Comparison of ENCODE assay signal across 25 cellular contexts in the genomic region with DNA sequence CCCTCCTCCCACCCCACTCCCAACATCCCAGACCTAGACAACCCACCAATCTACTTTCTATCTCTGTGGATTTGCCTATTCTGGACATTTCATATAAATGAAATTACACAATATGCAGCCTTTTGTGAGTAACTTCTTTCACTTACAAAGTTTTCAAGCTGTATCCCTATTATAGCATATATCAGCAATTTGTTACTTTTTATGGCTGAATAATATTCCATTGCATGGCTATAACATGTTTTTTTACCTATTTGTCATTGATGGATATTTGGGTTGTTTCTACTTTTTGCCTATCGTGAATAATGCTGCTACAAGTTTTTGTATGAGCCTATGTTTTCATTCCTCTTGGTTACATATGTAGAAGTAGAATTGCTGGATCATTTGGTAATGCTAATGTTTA. TPM values are rescaled to one million over a fixed set of nuclear protein-coding genes. Genes with fewer than 3 reads are reported as not detected.
A peak's percentile ranks its signal among the peaks of the same experiment; 100 is the strongest.
DNase-seq lines count a peak whose midpoint lies in the region; ATAC-seq, FAIRE-seq and TF ChIP-seq lines count a peak whose summit lies in the region.
"Had no signal": no experiment of that assay in that cellular context is flagged by ENCODE, and none has a peak within 500 bp of the region (broad histone marks: within the 10 kb centered on the region; RNA-seq: fewer than 3 reads in every experiment).

No MANE protein-coding gene starts in this region.

- H3K4me3 ChIP-seq in HepG2 (replicated peaks in 1 of 3; ENCODE audit: insufficient read depth in 1 of 3, low read depth in 2 of 3, low read length in 3 of 3) (no peak overlapping the region), right lobe of liver (no peak overlapping the region), K562 (no peak overlapping the region)
- H3K4me3 ChIP-seq: BLaER1 treated with 17β-estradiol and CSF1 and Interleukin-3, amounts not matched to agents 10 nM and 100 nM; GM12878; GM23248 had no signal

- H3K27me3 ChIP-seq in HepG2 (ENCODE audit: control insufficient read depth in 1 of 2, insufficient read depth in 2 of 2, low read length in 2 of 2) (no peaks in the 10 kb centered on the region), right lobe of liver (no peaks in the 10 kb centered on the region), K562 (ENCODE audit: control insufficient read depth in 2 of 2, insufficient read depth in 2 of 2, low read length in 2 of 2) (no peaks in the 10 kb centered on the region)
- H3K27me3 ChIP-seq: BE2C; BLaER1 treated with 17β-estradiol and CSF1 and Interleukin-3, amounts not matched to agents 10 nM and 100 nM had no signal

- intact Hi-C loops in HepG2 (cut with micrococcal nuclease; ENCODE audit: unreplicated experiment) (no loop called here), right lobe of liver (cut with DNase I) (no loop called here), K562 (cut with micrococcal nuclease) (loop anchor here (5.0 kb wide), 1 partner anchor 77 kb away; no protein-coding TSS in a partner anchor)

- H2AFZ ChIP-seq in HepG2 (ENCODE audit: low read length) (no peak overlapping the region), K562 (ENCODE audit: low read depth, low read length) (no peak overlapping the region)
- H2AFZ ChIP-seq: GM23248 had no signal

- no TSS peak for BruUV-seq in HepG2 (replicated peaks; lab: Mats Ljungman, UMichigan)
- BruUV-seq in K562 (replicated peaks; lab: Mats Ljungman, UMichigan), result no TSS peak

- in situ Hi-C loops in HepG2 (cut with HindIII; ENCODE audit: extremely low pct_ligation_motif_present, low pct_unique_long_range_greater_than_20kb) (no loop called here), K562 (cut with MboI) (no loop called here)

- H3K79me2 ChIP-seq in HepG2 (ENCODE audit: insufficient read depth, low read length) (no peaks in the 10 kb centered on the region), K562 (ENCODE audit: control insufficient read depth, insufficient read depth, low read length) (no peaks in the 10 kb centered on the region)

- TF ChIP-seq RAD21 in HepG2 (CRISPR knock-in tag; IDR thresholded peaks at IDR 0.05) (no peak), K562 (CRISPR knock-in tag; conservative IDR thresholded peaks at IDR 0.05 in 1 of 2, IDR thresholded peaks at IDR 0.05 in 1 of 2) (no peak)

- H3K9ac ChIP-seq in HepG2 (ENCODE audit: insufficient read depth, low read depth, low read length) (no peak overlapping the region), K562 (ENCODE audit: insufficient read depth in 1 of 2, low read depth in 2 of 2, low read length in 2 of 2) (no peak overlapping the region)
- H3K9ac ChIP-seq: BLaER1 treated with 17β-estradiol and CSF1 and Interleukin-3, amounts not matched to agents 10 nM and 100 nM; GM23248 had no signal

- no peaks in the 10 kb centered on the region for H3K9me1 ChIP-seq in K562 (ENCODE audit: control insufficient read depth, insufficient read depth, low read length)

- ATAC-seq in HepG2 (no peak), right lobe of liver (no peak), K562 (no peak)
- ATAC-seq: GM12878 had no signal

- no peaks in the 10 kb centered on the region for H3K9me3 ChIP-seq in HepG2 (ENCODE audit: low read length)
- H3K9me3 ChIP-seq in right lobe of liver, result no peaks in the 10 kb centered on the region
- H3K9me3 ChIP-seq in K562 (replicated peaks; ENCODE audit: control insufficient read depth, insufficient read depth, low read depth, low read length), result no peaks in the 10 kb centered on the region
- H3K9me3 ChIP-seq: BE2C had no signal

- TF ChIP-seq EP300 in HepG2 (IDR thresholded peaks at IDR 0.05; ENCODE audit: low read depth in 2 of 2, low read length in 2 of 2), result no peak
- no peak for TF ChIP-seq EP300 in HepG2 (CRISPR knock-in tag; IDR thresholded peaks at IDR 0.05; ENCODE audit: borderline replicate concordance)
- no peak for TF ChIP-seq EP300 in K562 (IDR thresholded peaks at IDR 0.05; ENCODE audit: low read length)

- H3K27ac ChIP-seq in HepG2 (ENCODE audit: extremely low read length, insufficient read depth, low read length) (no peak overlapping the region), right lobe of liver (no peak overlapping the region), K562 (ENCODE audit: extremely low read depth, low read depth, low read length) (no peak overlapping the region)
- H3K27ac ChIP-seq: 22Rv1; BLaER1 treated with 17β-estradiol and CSF1 and Interleukin-3, amounts not matched to agents 10 nM and 100 nM; GM23248 had no signal

- H3K36me3 ChIP-seq in HepG2 (replicated peaks in 1 of 2; ENCODE audit: control insufficient read depth in 1 of 2, insufficient read depth in 2 of 2, low read length in 2 of 2), result no peaks in the 10 kb centered on the region
- no peaks in the 10 kb centered on the region for H3K36me3 ChIP-seq in right lobe of liver
- H3K36me3 ChIP-seq in K562 (ENCODE audit: control insufficient read depth, insufficient read depth, low read length), result no peaks in the 10 kb centered on the region
- H3K36me3 ChIP-seq: BE2C; BLaER1 treated with 17β-estradiol and CSF1 and Interleukin-3, amounts not matched to agents 10 nM and 100 nM had no signal

- DNase-seq in HepG2 (ENCODE audit: low spot score) (no peak), right lobe of liver (no peak), K562 (ENCODE audit: extremely low read depth in 1 of 4, low spot score in 3 of 4) (peak in 1 of 4 experiments; percentile 18), NCI-H2171 treated with DMSO at 0.1 percent for 48 hours (lab: John Stamatoyannopoulos, UW) (no peak), superior temporal gyrus (ENCODE audit: extremely low spot score) (no peak), NCI-H1105 (lab: John Stamatoyannopoulos, UW) (no peak)
- DNase-seq: ACHN; AML-193; BE2C; CD4-positive, alpha-beta T cell; CD8-positive, alpha-beta memory T cell; DMS 273 treated with DMSO at 0.1 percent for 48 hours; DMS79; EL; GDM1; GM23248; H7; HCEC 1CT had no signal

- no peak for TF ChIP-seq POLR2A in HepG2 (IDR thresholded peaks at IDR 0.05; ENCODE audit: insufficient read depth in 1 of 2, low read depth in 2 of 2, low read length in 2 of 2)
- no peak for TF ChIP-seq POLR2A in right lobe of liver (IDR thresholded peaks at IDR 0.05)
- no peak for TF ChIP-seq POLR2A in K562 (conservative IDR thresholded peaks at IDR 0.05)

- CTCF ChIA-PET in HepG2 (lab: Yijun Ruan, JAX; ENCODE audit: low intra/inter-chr PET ratio, low total read pairs) (no interaction called here), K562 (lab: Yijun Ruan, JAX; ENCODE audit: low intra/inter-chr PET ratio) (no interaction called here)

- 69% methylated on average over 1 of the region's 1 CpG for WGBS in HepG2 (ENCODE audit: low lambda C conversion rate)
- 40% methylated on average over 1 of the region's 1 CpG for WGBS in right lobe of liver (ENCODE audit: insufficient coverage, low coverage, low lambda C conversion rate, missing lambda C conversion rate)
- 18% methylated on average over 1 of the region's 1 CpG for WGBS in K562 (ENCODE audit: insufficient coverage, low coverage, missing lambda C conversion rate)

- TF ChIP-seq CTCF in HepG2 (CRISPR knock-in tag; IDR thresholded peaks at IDR 0.05), result no peak
- no peak for TF ChIP-seq CTCF in right lobe of liver (IDR thresholded peaks at IDR 0.05)
- no peak for TF ChIP-seq CTCF in K562 (IDR thresholded peaks at IDR 0.05 in 2 of 3, conservative IDR thresholded peaks at IDR 0.05 in 1 of 3; ENCODE audit: insufficient read depth in 2 of 3, low read depth in 1 of 3, low read length in 3 of 3)

- FAIRE-seq in HepG2 (lab: Jason Lieb, UNC) (no peak), K562 (lab: Jason Lieb, UNC) (no peak)
- FAIRE-seq: A204.1, D721Med, GM12878, GM19239, H1 had no signal

- POLR2A ChIA-PET in HepG2 (lab: Yijun Ruan, JAX), result no interaction called here
- POLR2A ChIA-PET in K562 (lab: Yijun Ruan, JAX), result interaction anchor here (0.6 kb wide), 1 partner anchor 38 kb away, joined by 4 read pairs; the partner anchor contains the start of gene SEPTIN8

- H3K4me2 ChIP-seq in HepG2 (ENCODE audit: low read depth, low read length), result no peak overlapping the region
- H3K4me2 ChIP-seq in K562 (ENCODE audit: insufficient read depth, low read length), result no peak overlapping the region
- H3K4me2 ChIP-seq: BLaER1 treated with 17β-estradiol and CSF1 and Interleukin-3, amounts not matched to agents 10 nM and 100 nM had no signal

- H4K20me1 ChIP-seq in HepG2 (ENCODE audit: insufficient read depth, low read length) (no peaks in the 10 kb centered on the region), K562 (replicated peaks; ENCODE audit: control insufficient read depth, insufficient read depth, low read length) (no peaks in the 10 kb centered on the region)

- H3K4me1 ChIP-seq in HepG2 (ENCODE audit: insufficient read depth, low read length) (peaks cover 28% of the 10 kb centered on the region), right lobe of liver (peaks cover 0 to 9% (median 0%) of the 10 kb centered on the region in 4 donors), K562 (replicated peaks in 1 of 2; ENCODE audit: control insufficient read depth in 2 of 2, insufficient read depth in 2 of 2, low read length in 2 of 2) (peaks cover 10 to 16% of the 10 kb centered on the region in 2 experiments; a peak in 4 of 5 replicates)

RNA-seq across cellular contexts. Expression of gene KIF3A, which starts 1.9 kb away (rescaled TPM):
- total RNA-seq in HepG2 (2016; rRNA removed; fragmentation: Illumina TruSeq; extraction: Trizol) (8.4 and 11.3 TPM in 2 replicates), right lobe of liver (1 to 10 TPM; 1.3 to 4.2 (median 2.1) TPM), K562 (2014; rRNA removed) (2.6 and 4.1 TPM in 2 replicates), K562 (2014; rRNA removed; fragmentation: Illumina TruSeq; extraction: Trizol) (7.2 and 8.3 TPM in 2 replicates), K562 (2015; rRNA removed; fragmentation: Illumina TruSeq; extraction: Trizol) (7.6 and 9.4 TPM in 2 replicates), K562 (2021) (5.1 and 7.1 TPM in 2 replicates)
- total RNA-seq in HepG2 (2016; cell fraction: cytosol; rRNA removed; fragmentation: Illumina TruSeq; extraction: Trizol; ENCODE audit: low read depth), result 2.8 and 3.1 TPM in 2 replicates
- total RNA-seq in HepG2 (2016; cell fraction: insoluble cytoplasmic fraction; rRNA removed; fragmentation: Illumina TruSeq; extraction: Trizol), result 7.5 and 11.1 TPM in 2 replicates
- total RNA-seq in HepG2 (2016; cell fraction: membrane; rRNA removed; fragmentation: Illumina TruSeq; extraction: Trizol), result 1.5 and 2.4 TPM in 2 replicates
- 7.2 and 8.7 TPM in 2 replicates for total RNA-seq in HepG2 (2016; cell fraction: nucleus; rRNA removed; fragmentation: Illumina TruSeq; extraction: Trizol)
- polyA plus RNA-seq in HepG2 (2011; rRNA removed) (2.3 TPM in 2 replicates), K562 (2011; rRNA removed) (3.5 and 5.3 TPM in 2 replicates), K562 (2014; fragmentation: Illumina TruSeq; extraction: Trizol) (4.5 and 6.0 TPM in 2 replicates), K562 (2014; fragmentation: Nextera tagmentation; extraction: Ambion mirVana) (1 to 10 TPM; 1.5 TPM), K562 (2014; rRNA removed) (5.4 and 7.8 TPM in 2 replicates)
- 0.91 and 1.5 TPM in 2 replicates for polyA plus RNA-seq in HepG2 (2011; cell fraction: cytosol; rRNA removed)
- 2.0 and 3.9 TPM in 2 replicates for polyA plus RNA-seq in HepG2 (2011; cell fraction: nucleus; rRNA removed)
- 3.5 and 4.3 TPM in 2 replicates for polyA plus RNA-seq in HepG2 (2012)
- polyA plus RNA-seq in HepG2 (2016; cell fraction: cytosol; fragmentation: Illumina TruSeq; extraction: Trizol; ENCODE audit: low read depth), result 0.07 and 0.16 TPM in 2 replicates
- polyA plus RNA-seq in HepG2 (2016; cell fraction: insoluble cytoplasmic fraction; fragmentation: Illumina TruSeq; extraction: Trizol; ENCODE audit: low read depth), result 5.7 and 6.8 TPM in 2 replicates
- 0.19 and 0.44 TPM in 2 replicates for polyA plus RNA-seq in HepG2 (2016; cell fraction: membrane; fragmentation: Illumina TruSeq; extraction: Trizol; ENCODE audit: low read depth)
- 7.8 and 14.1 TPM in 2 replicates for polyA plus RNA-seq in HepG2 (2016; cell fraction: nucleus; fragmentation: Illumina TruSeq; extraction: Trizol; ENCODE audit: insufficient read depth, low read depth)
- polyA minus RNA-seq in HepG2 (2011; rRNA and poly(A)+ RNA removed; ENCODE audit: low replicate concordance), result 0.86 and 1.3 TPM in 2 replicates
- polyA minus RNA-seq in HepG2 (2011; cell fraction: cytosol; rRNA and poly(A)+ RNA removed), result 1.4 and 4.2 TPM in 2 replicates
- polyA minus RNA-seq in HepG2 (2011; cell fraction: nucleus; rRNA and poly(A)+ RNA removed), result 9.7 TPM in 2 replicates
- 4.8 and 16.7 TPM in 2 replicates for total RNA-seq in K562 (2011; cell fraction: chromatin; rRNA removed; ENCODE audit: low replicate concordance)
- 1.2 and 3.0 TPM in 2 replicates for total RNA-seq in K562 (2011; cell fraction: nucleolus; rRNA removed)
- 2.9 and 6.9 TPM in 2 replicates for total RNA-seq in K562 (2011; cell fraction: nucleoplasm; rRNA removed)
- 0.97 and 1.3 TPM in 2 replicates for polyA plus RNA-seq in K562 (2011; cell fraction: cytosol; rRNA removed)
- 2.2 and 2.6 TPM in 2 replicates for polyA plus RNA-seq in K562 (2011; cell fraction: nucleus; rRNA removed)
- polyA plus RNA-seq in K562 (2012), result 1.8 and 3.3 TPM in 2 replicates
- polyA minus RNA-seq in K562 (2011; rRNA and poly(A)+ RNA removed), result 9.3 and 10.6 TPM in 2 replicates
- 1.9 and 4.0 TPM in 2 replicates for polyA minus RNA-seq in K562 (2011; cell fraction: cytosol; rRNA and poly(A)+ RNA removed)
- 3.6 and 4.4 TPM in 2 replicates for polyA minus RNA-seq in K562 (2011; cell fraction: nucleus; rRNA and poly(A)+ RNA removed)

RNA-seq across cellular contexts. Expression of gene CCNI2, which starts 8.0 kb away (rescaled TPM):
- total RNA-seq in HepG2 (2016; rRNA removed; fragmentation: Illumina TruSeq; extraction: Trizol), result not detected in 2 replicates
- total RNA-seq in HepG2 (2016; cell fraction: cytosol; rRNA removed; fragmentation: Illumina TruSeq; extraction: Trizol; ENCODE audit: low read depth), result not detected in 2 replicates
- not detected in 2 replicates for total RNA-seq in HepG2 (2016; cell fraction: insoluble cytoplasmic fraction; rRNA removed; fragmentation: Illumina TruSeq; extraction: Trizol)
- not detected in 2 replicates for total RNA-seq in HepG2 (2016; cell fraction: membrane; rRNA removed; fragmentation: Illumina TruSeq; extraction: Trizol)
- total RNA-seq in HepG2 (2016; cell fraction: nucleus; rRNA removed; fragmentation: Illumina TruSeq; extraction: Trizol), result not detected in 2 replicates
- polyA plus RNA-seq in HepG2 (2011; rRNA removed), result 0.03 TPM in 1 of 2 replicates, not detected in the other
- not detected in 2 replicates for polyA plus RNA-seq in HepG2 (2011; cell fraction: cytosol; rRNA removed)
- not detected in 2 replicates for polyA plus RNA-seq in HepG2 (2011; cell fraction: nucleus; rRNA removed)
- polyA plus RNA-seq in HepG2 (2012), result 0.86 and 1.2 TPM in 2 replicates
- polyA plus RNA-seq in HepG2 (2016; cell fraction: cytosol; fragmentation: Illumina TruSeq; extraction: Trizol; ENCODE audit: low read depth), result not detected in 2 replicates
- not detected in 2 replicates for polyA plus RNA-seq in HepG2 (2016; cell fraction: insoluble cytoplasmic fraction; fragmentation: Illumina TruSeq; extraction: Trizol; ENCODE audit: low read depth)
- not detected in 2 replicates for polyA plus RNA-seq in HepG2 (2016; cell fraction: membrane; fragmentation: Illumina TruSeq; extraction: Trizol; ENCODE audit: low read depth)
- polyA plus RNA-seq in HepG2 (2016; cell fraction: nucleus; fragmentation: Illumina TruSeq; extraction: Trizol; ENCODE audit: insufficient read depth, low read depth), result not detected in 2 replicates
- polyA minus RNA-seq in HepG2 (2011; rRNA and poly(A)+ RNA removed; ENCODE audit: low replicate concordance), result not detected in 2 replicates
- polyA minus RNA-seq in HepG2 (2011; cell fraction: cytosol; rRNA and poly(A)+ RNA removed), result not detected in 2 replicates
- polyA minus RNA-seq in HepG2 (2011; cell fraction: nucleus; rRNA and poly(A)+ RNA removed), result not detected in 2 replicates
- total RNA-seq in right lobe of liver, result under 1 TPM in 1 of 6 experiments, not detected in 5; 0.11 TPM
- not detected in 2 replicates for total RNA-seq in K562 (2011; cell fraction: chromatin; rRNA removed; ENCODE audit: low replicate concordance)
- total RNA-seq in K562 (2011; cell fraction: nucleolus; rRNA removed), result not detected in 2 replicates
- 0.23 TPM in 1 of 2 replicates, not detected in the other for total RNA-seq in K562 (2011; cell fraction: nucleoplasm; rRNA removed)
- 0.05 TPM in 1 of 2 replicates, not detected in the other for total RNA-seq in K562 (2014; rRNA removed)
- total RNA-seq in K562 (2014; rRNA removed; fragmentation: Illumina TruSeq; extraction: Trizol), result not detected in 2 replicates
- total RNA-seq in K562 (2015; rRNA removed; fragmentation: Illumina TruSeq; extraction: Trizol), result not detected in 2 replicates
- total RNA-seq in K562 (2021), result 0.18 TPM in 1 of 2 replicates, not detected in the other
- polyA plus RNA-seq in K562 (2011; rRNA removed), result 0.05 and 0.06 TPM in 2 replicates
- polyA plus RNA-seq in K562 (2011; cell fraction: cytosol; rRNA removed), result 0.06 and 0.13 TPM in 2 replicates
- 0.36 and 1.1 TPM in 2 replicates for polyA plus RNA-seq in K562 (2011; cell fraction: nucleus; rRNA removed)
- 1.4 and 11.1 TPM in 2 replicates for polyA plus RNA-seq in K562 (2012)
- 0.06 TPM in 1 of 2 replicates, not detected in the other for polyA plus RNA-seq in K562 (2014; fragmentation: Illumina TruSeq; extraction: Trizol)
- 1 to 10 TPM; 1.6 to 1.7 TPM for polyA plus RNA-seq in K562 (2014; fragmentation: Nextera tagmentation; extraction: Ambion mirVana)
- not detected in 2 replicates for polyA plus RNA-seq in K562 (2014; rRNA removed)
- polyA minus RNA-seq in K562 (2011; rRNA and poly(A)+ RNA removed), result not detected in 2 replicates
- not detected in 2 replicates for polyA minus RNA-seq in K562 (2011; cell fraction: cytosol; rRNA and poly(A)+ RNA removed)
- polyA minus RNA-seq in K562 (2011; cell fraction: nucleus; rRNA and poly(A)+ RNA removed), result 0.54 TPM in 1 of 2 replicates, not detected in the other
- total RNA-seq: GM23248 had no signal

RNA-seq across cellular contexts. Expression of gene SEPTIN8, which starts 37.8 kb away (rescaled TPM):
- total RNA-seq in HepG2 (2016; rRNA removed; fragmentation: Illumina TruSeq; extraction: Trizol) (49.9 and 50.7 TPM in 2 replicates), right lobe of liver (10 to 100 TPM in 5 of 6 experiments, 1 to 10 TPM in 1; 8.0 to 15.9 (median 13.3) TPM), K562 (2014; rRNA removed) (92.0 and 109 TPM in 2 replicates), K562 (2014; rRNA removed; fragmentation: Illumina TruSeq; extraction: Trizol) (68.2 and 79.3 TPM in 2 replicates), K562 (2015; rRNA removed; fragmentation: Illumina TruSeq; extraction: Trizol) (101 TPM in 2 replicates), K562 (2021) (131 and 137 TPM in 2 replicates)
- total RNA-seq in HepG2 (2016; cell fraction: cytosol; rRNA removed; fragmentation: Illumina TruSeq; extraction: Trizol; ENCODE audit: low read depth), result 13.3 and 15.3 TPM in 2 replicates
- 44.4 and 46.1 TPM in 2 replicates for total RNA-seq in HepG2 (2016; cell fraction: insoluble cytoplasmic fraction; rRNA removed; fragmentation: Illumina TruSeq; extraction: Trizol)
- total RNA-seq in HepG2 (2016; cell fraction: membrane; rRNA removed; fragmentation: Illumina TruSeq; extraction: Trizol), result 36.1 and 39.7 TPM in 2 replicates
- 44.2 and 49.8 TPM in 2 replicates for total RNA-seq in HepG2 (2016; cell fraction: nucleus; rRNA removed; fragmentation: Illumina TruSeq; extraction: Trizol)
- polyA plus RNA-seq in HepG2 (2011; rRNA removed) (41.4 and 52.4 TPM in 2 replicates), K562 (2011; rRNA removed) (121 and 149 TPM in 2 replicates), K562 (2014; fragmentation: Illumina TruSeq; extraction: Trizol) (113 and 142 TPM in 2 replicates), K562 (2014; fragmentation: Nextera tagmentation; extraction: Ambion mirVana) (10 to 100 TPM; 19.3 to 21.0 TPM), K562 (2014; rRNA removed) (129 and 143 TPM in 2 replicates)
- polyA plus RNA-seq in HepG2 (2011; cell fraction: cytosol; rRNA removed), result 28.0 and 28.2 TPM in 2 replicates
- 111 and 114 TPM in 2 replicates for polyA plus RNA-seq in HepG2 (2011; cell fraction: nucleus; rRNA removed)
- 25.3 and 37.5 TPM in 2 replicates for polyA plus RNA-seq in HepG2 (2012)
- 13.8 and 15.1 TPM in 2 replicates for polyA plus RNA-seq in HepG2 (2016; cell fraction: cytosol; fragmentation: Illumina TruSeq; extraction: Trizol; ENCODE audit: low read depth)
- polyA plus RNA-seq in HepG2 (2016; cell fraction: insoluble cytoplasmic fraction; fragmentation: Illumina TruSeq; extraction: Trizol; ENCODE audit: low read depth), result 42.4 and 53.4 TPM in 2 replicates
- 26.2 and 28.3 TPM in 2 replicates for polyA plus RNA-seq in HepG2 (2016; cell fraction: membrane; fragmentation: Illumina TruSeq; extraction: Trizol; ENCODE audit: low read depth)
- polyA plus RNA-seq in HepG2 (2016; cell fraction: nucleus; fragmentation: Illumina TruSeq; extraction: Trizol; ENCODE audit: insufficient read depth, low read depth), result 65.8 and 78.0 TPM in 2 replicates
- 18.7 and 34.8 TPM in 2 replicates for polyA minus RNA-seq in HepG2 (2011; rRNA and poly(A)+ RNA removed; ENCODE audit: low replicate concordance)
- 17.4 TPM in 2 replicates for polyA minus RNA-seq in HepG2 (2011; cell fraction: cytosol; rRNA and poly(A)+ RNA removed)
- 40.3 and 47.5 TPM in 2 replicates for polyA minus RNA-seq in HepG2 (2011; cell fraction: nucleus; rRNA and poly(A)+ RNA removed)
- 136 and 205 TPM in 2 replicates for total RNA-seq in K562 (2011; cell fraction: chromatin; rRNA removed; ENCODE audit: low replicate concordance)
- total RNA-seq in K562 (2011; cell fraction: nucleolus; rRNA removed), result 103 and 109 TPM in 2 replicates
- total RNA-seq in K562 (2011; cell fraction: nucleoplasm; rRNA removed), result 115 and 139 TPM in 2 replicates
- polyA plus RNA-seq in K562 (2011; cell fraction: cytosol; rRNA removed), result 72.8 and 87.1 TPM in 2 replicates
- 578 and 627 TPM in 2 replicates for polyA plus RNA-seq in K562 (2011; cell fraction: nucleus; rRNA removed)
- polyA plus RNA-seq in K562 (2012), result 143 and 180 TPM in 2 replicates
- 67.6 and 68.1 TPM in 2 replicates for polyA minus RNA-seq in K562 (2011; rRNA and poly(A)+ RNA removed)
- polyA minus RNA-seq in K562 (2011; cell fraction: cytosol; rRNA and poly(A)+ RNA removed), result 32.1 and 40.2 TPM in 2 replicates
- polyA minus RNA-seq in K562 (2011; cell fraction: nucleus; rRNA and poly(A)+ RNA removed), result 85.5 and 131 TPM in 2 replicates

Comparison
In these comparisons a context has a peak if more than half of its experiments do, and no peak if none do; other contexts are left out.
1. Of the 241 proteins assayed by ChIP-seq in both HepG2 and K562: peak only in HepG2: MAFF; only in K562: MAFG; in both: none; in neither: 238; mixed calls (peak in some experiments, not most) for 1.